ENCODE assay signal across 26 cellular contexts in the genomic region with DNA sequence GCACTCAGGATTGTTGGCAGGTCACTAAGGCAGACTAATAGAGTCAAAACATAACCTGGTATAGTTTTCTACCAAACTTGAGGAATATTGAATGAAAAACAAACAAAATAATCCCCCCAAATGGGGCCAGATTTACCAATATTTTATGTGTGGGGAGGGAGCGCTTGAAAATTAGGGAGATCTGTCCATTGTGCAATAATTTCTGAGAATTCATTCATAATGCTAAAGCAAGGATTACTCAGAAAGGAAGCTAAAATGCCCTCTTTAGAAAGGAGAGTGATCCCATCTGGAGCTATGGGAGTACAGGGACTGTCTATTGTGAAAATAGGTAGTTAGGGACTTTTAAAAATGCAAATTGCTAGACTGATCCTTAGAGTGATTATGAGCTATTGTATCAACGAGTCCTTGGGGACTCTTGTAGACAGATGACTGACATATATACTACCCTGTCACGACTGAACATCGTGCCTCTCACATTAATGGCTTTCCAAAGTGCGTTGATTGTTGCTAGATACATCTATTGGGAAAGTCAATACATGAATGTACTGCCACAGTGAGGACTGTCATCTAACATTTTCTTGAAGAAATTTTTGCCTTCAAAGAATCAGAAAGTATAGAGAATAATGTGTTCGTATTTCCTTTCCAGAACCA.
DNase-seq lines count a peak whose midpoint lies in the region; ATAC-seq, FAIRE-seq and TF ChIP-seq lines count a peak whose summit lies in the region.
"Had no signal": no experiment of that assay in that cellular context is flagged by ENCODE, and none has a peak within 500 bp of the region (broad histone marks: within the 10 kb centered on the region; RNA-seq: fewer than 3 reads in every experiment).

No MANE protein-coding gene starts in this region.

- H3K4me2 ChIP-seq in K562 (ENCODE audit: insufficient read depth, low read length), result no peak overlapping the region
- H3K4me2 ChIP-seq: BLaER1, PC-9 had no signal

- H3K27ac Mint-ChIP-seq in type B pancreatic cell, result no peak overlapping the region
- H3K27ac Mint-ChIP-seq: CD4-positive, CD25-positive, alpha-beta regulatory T cell had no signal

- CTCF ChIA-PET in K562 (lab: Yijun Ruan, JAX; ENCODE audit: low intra/inter-chr PET ratio), result no interaction called here

- in situ Hi-C loops in K562 (cut with MboI), result no loop called here

- no peak for FAIRE-seq in K562 (lab: Jason Lieb, UNC)
- FAIRE-seq: GM12892, GM19239, H54 had no signal

- no TSS peak for BruUV-seq in K562 (replicated peaks; lab: Mats Ljungman, UMichigan)

- H3K9me3 ChIP-seq in K562 (replicated peaks; ENCODE audit: control insufficient read depth, insufficient read depth, low read depth, low read length) (no peaks in the 10 kb centered on the region), gastroesophageal sphincter (no peaks in the 10 kb centered on the region)
- H3K9me3 ChIP-seq: BLaER1, MG63, SJSA1 had no signal

- H3K36me3 ChIP-seq in K562 (ENCODE audit: control insufficient read depth, insufficient read depth, low read length), result peaks cover 85% of the 10 kb centered on the region
- peaks cover 0 to 60% of the 10 kb centered on the region in 2 donors for H3K36me3 ChIP-seq in gastroesophageal sphincter

- no peak overlapping the region for H3K9ac ChIP-seq in K562 (ENCODE audit: insufficient read depth in 1 of 2, low read depth in 2 of 2, low read length in 2 of 2)
- H3K9ac ChIP-seq: BLaER1 had no signal

- no peak overlapping the region for H2AFZ ChIP-seq in K562 (ENCODE audit: low read depth, low read length)
- H2AFZ ChIP-seq: PC-9 had no signal

- H3K4me1 ChIP-seq in K562 (replicated peaks in 1 of 2; ENCODE audit: control insufficient read depth in 2 of 2, insufficient read depth in 2 of 2, low read length in 2 of 2) (no peaks in the 10 kb centered on the region), gastroesophageal sphincter (no peaks in the 10 kb centered on the region)

- no peak for TF ChIP-seq CTCF in K562 (IDR thresholded peaks at IDR 0.05 in 2 of 3, conservative IDR thresholded peaks at IDR 0.05 in 1 of 3; ENCODE audit: insufficient read depth in 2 of 3, low read depth in 1 of 3, low read length in 3 of 3)
- TF ChIP-seq CTCF in gastroesophageal sphincter (IDR thresholded peaks at IDR 0.05), result no peak
- no peak for TF ChIP-seq CTCF in type B pancreatic cell (conservative IDR thresholded peaks at IDR 0.05)

- no peak overlapping the region for H3K27ac ChIP-seq in K562 (ENCODE audit: extremely low read depth, low read depth, low read length)
- no peak overlapping the region for H3K27ac ChIP-seq in gastroesophageal sphincter
- H3K27ac ChIP-seq: BLaER1, PC-9, SJSA1 had no signal

- H3K9me1 ChIP-seq in K562 (ENCODE audit: control insufficient read depth, insufficient read depth, low read length), result no peaks in the 10 kb centered on the region

- H3K9me3 Mint-ChIP-seq in type B pancreatic cell, result no peaks in the 10 kb centered on the region

- no peaks in the 10 kb centered on the region for H3K27me3 Mint-ChIP-seq in type B pancreatic cell
- H3K27me3 Mint-ChIP-seq: CD4-positive, CD25-positive, alpha-beta regulatory T cell had no signal

- TF ChIP-seq POLR2A in K562 (conservative IDR thresholded peaks at IDR 0.05), result no peak
- no peak for TF ChIP-seq POLR2A in gastroesophageal sphincter (IDR thresholded peaks at IDR 0.05)

- POLR2A ChIA-PET in K562 (lab: Yijun Ruan, JAX), result interaction anchor here (0.6 to 0.7 kb wide), 4 partner anchors 9 to 1708 kb away, joined by 3 to 4 read pairs (median 3); no protein-coding TSS in a partner anchor

- peak; percentile 12 for DNase-seq in NCI-H2171 treated with DMSO at 0.1 percent for 48 hours (lab: John Stamatoyannopoulos, UW)
- DNase-seq in NCI-H2171 (lab: John Stamatoyannopoulos, UW), result no peak
- DNase-seq in NCI-H1436 treated with DMSO at 0.1 percent for 48 hours (lab: John Stamatoyannopoulos, UW), result peak; percentile 71
- DNase-seq in K562 (ENCODE audit: extremely low read depth in 1 of 4, low spot score in 3 of 4), result no peak
- no peak for DNase-seq in NCI-H510A (lab: John Stamatoyannopoulos, UW)
- DNase-seq in type B pancreatic cell (ENCODE audit: extremely low spot score, unreplicated experiment), result no peak
- DNase-seq: 8988T; CD4-positive, CD25-positive, alpha-beta regulatory T cell; DMS153; DND-41; KG1; MG63; NCI-H1105 treated with DMSO at 0.1 percent for 48 hours; NCI-H187; NCI-H2081 treated with DMSO at 0.1 percent for 48 hours; NCI-H2227 treated with DMSO at 0.1 percent for 48 hours; NCI-H510A treated with DMSO at 0.1 percent for 48 hours; NCI-H774; PC-9 had no signal

- no peak overlapping the region for H3K4me3 Mint-ChIP-seq in type B pancreatic cell
- H3K4me3 Mint-ChIP-seq: CD4-positive, CD25-positive, alpha-beta regulatory T cell had no signal

- H4K20me1 ChIP-seq in K562 (replicated peaks; ENCODE audit: control insufficient read depth, insufficient read depth, low read length), result no peaks in the 10 kb centered on the region
- H4K20me1 ChIP-seq: BLaER1 had no signal

- 81% methylated on average over 6 of the region's 6 CpGs for WGBS in K562 (ENCODE audit: insufficient coverage, low coverage, missing lambda C conversion rate)
- WGBS in gastroesophageal sphincter (ENCODE audit: low coverage in 1 of 2), 2 donors, result 90% methylated on average over 5 to 6 of the region's 6 CpGs

- intact Hi-C loops in K562 (cut with micrococcal nuclease), result no loop called here

- H3K4me3 ChIP-seq in K562, result no peak overlapping the region
- no peak overlapping the region for H3K4me3 ChIP-seq in gastroesophageal sphincter
- H3K4me3 ChIP-seq: BLaER1, MG63, PC-9, SJSA1 had no signal

- TF ChIP-seq RAD21 in K562 (CRISPR knock-in tag; conservative IDR thresholded peaks at IDR 0.05 in 1 of 2, IDR thresholded peaks at IDR 0.05 in 1 of 2), result no peak

- H3K4me1 Mint-ChIP-seq in type B pancreatic cell (ENCODE audit: unreplicated experiment), result peaks cover 17% of the 10 kb centered on the region

- ATAC-seq in K562 (no peak), gastroesophageal sphincter (no peak)
- ATAC-seq: Right ventricle myocardium inferior had no signal

- H3K79me2 ChIP-seq in K562 (ENCODE audit: control insufficient read depth, insufficient read depth, low read length), result no peaks in the 10 kb centered on the region

- H3K36me3 Mint-ChIP-seq in type B pancreatic cell, result peaks cover 26% of the 10 kb centered on the region

- no peaks in the 10 kb centered on the region for H3K27me3 ChIP-seq in K562 (ENCODE audit: control insufficient read depth in 2 of 2, insufficient read depth in 2 of 2, low read length in 2 of 2)
- H3K27me3 ChIP-seq in gastroesophageal sphincter, result no peaks in the 10 kb centered on the region
- H3K27me3 ChIP-seq: BLaER1, MG63, SJSA1 had no signal

- TF ChIP-seq EP300 in K562 (IDR thresholded peaks at IDR 0.05; ENCODE audit: low read length) (no peak), gastroesophageal sphincter (IDR thresholded peaks at IDR 0.05) (no peak)

TF ChIP-seq in K562, 482 proteins besides CTCF, POLR2A, EP300 and RAD21:
- TF ChIP-seq CEBPB (tag; IDR thresholded peaks at IDR 0.05) (peak; percentile 68), EGR1 (conservative IDR thresholded peaks at IDR 0.05) (no peak), CEBPG (CRISPR knock-in tag; IDR thresholded peaks at IDR 0.05) (no peak), CEBPG (tag; conservative IDR thresholded peaks at IDR 0.05 in 1 of 2, IDR thresholded peaks at IDR 0.05 in 1 of 2) (peak in 1 of 2 experiments; percentile 47; a peak in 2 of 4 replicates)

Comparison
In these comparisons a context has a peak if more than half of its experiments do, and no peak if none do; other contexts are left out.
1. DNase-seq: peak in NCI-H2171 treated with DMSO at 0.1 percent for 48 hours (single experiment) and NCI-H1436 treated with DMSO at 0.1 percent for 48 hours (single experiment); none in NCI-H2171 (single experiment), K562 (0 of 4), NCI-H510A (single experiment) and type B pancreatic cell (single experiment).